In genomic region chr2:97023893-97024182, GRCh38 we compare ENCODE assay signal across 15 cellular contexts. TPM values are rescaled to one million over a fixed set of nuclear protein-coding genes. Genes with fewer than 3 reads are reported as not detected.
DNase-seq lines count a peak whose midpoint lies in the region; ATAC-seq, FAIRE-seq and TF ChIP-seq lines count a peak whose summit lies in the region.
"Not testable (repeated sequence)": the region's sequence is repeated elsewhere in the genome, so short reads cannot be mapped to it uniquely, and the experiment has no call there.
"Had no signal": no experiment of that assay in that cellular context is flagged by ENCODE, and none has a peak within 500 bp of the region (broad histone marks: within the 10 kb centered on the region; RNA-seq: fewer than 3 reads in every experiment).

No MANE protein-coding gene starts in this region.

- H3K27me3 Mint-ChIP-seq in T-helper 2 cell treated with Interferon-gamma antibody and Interleukin-4, amounts not matched to agents 5 μg/mL and 100 μg/mL, for 36 hours (ENCODE audit: low read depth); activated CD4-positive, alpha-beta memory T cell treated with anti-CD3 and anti-CD28 coated beads, Interleukin-2, amount 10 ng/mL, durations not matched to agents 7 days and 5 days; activated T-cell treated with anti-CD3 and anti-CD28 coated beads, Interleukin-2, amount 50 U/mL, for 72 hours (ENCODE audit: low read depth); activated naive CD8-positive, alpha-beta T cell treated with anti-CD3 and anti-CD28 coated beads, Interleukin-2, amount 50 U/mL, for 24 hours: not testable (repeated sequence)
- peaks cover 20 to 36% of the 10 kb centered on the region in 2 donors for H3K27me3 Mint-ChIP-seq in natural killer cell treated with Interleukin-12 subunit alpha and Interleukin-12 subunit beta and Interleukin-15 and Interleukin-18, amount 100 ng/mL, for 72 hours

- POLR2A ChIA-PET in activated CD4-positive, alpha-beta memory T cell treated with anti-CD3 and anti-CD28 coated beads, Interleukin-2, amount 10 ng/mL, durations not matched to agents 7 days and 5 days (lab: Charles Lee): interaction anchor here (0.9 kb wide), 1 partner anchor 13 kb away, joined by 3 read pairs; no protein-coding TSS in a partner anchor

- H3K36me3 ChIP-seq in bronchial epithelial cell (ENCODE audit: control insufficient read depth, insufficient read depth, low read length): not testable (repeated sequence)

- not testable (repeated sequence) for H3K9me3 Mint-ChIP-seq in T-helper 2 cell treated with Interferon-gamma antibody and Interleukin-4, amounts not matched to agents 5 μg/mL and 100 μg/mL, for 36 hours; activated CD4-positive, alpha-beta memory T cell treated with anti-CD3 and anti-CD28 coated beads, Interleukin-2, amount 10 ng/mL, durations not matched to agents 7 days and 5 days; activated T-cell treated with anti-CD3 and anti-CD28 coated beads, Interleukin-2, amount 50 U/mL, for 72 hours; activated naive CD8-positive, alpha-beta T cell treated with anti-CD3 and anti-CD28 coated beads, Interleukin-2, amount 50 U/mL, for 24 hours; natural killer cell treated with Interleukin-12 subunit alpha and Interleukin-12 subunit beta and Interleukin-15 and Interleukin-18, amount 100 ng/mL, for 72 hours

- DNase-seq in T-helper 2 cell treated with Interferon-gamma antibody and Interleukin-4, amounts not matched to agents 5 μg/mL and 100 μg/mL, for 36 hours (ENCODE audit: low spot score): peak; percentile 28
- not testable (repeated sequence) for DNase-seq in activated CD4-positive, alpha-beta memory T cell treated with anti-CD3 and anti-CD28 coated beads, Interleukin-2, amount 10 ng/mL, durations not matched to agents 7 days and 5 days; activated T-cell treated with anti-CD3 and anti-CD28 coated beads, Interleukin-2, amount 50 U/mL, for 72 hours; activated naive CD8-positive, alpha-beta T cell treated with anti-CD3 and anti-CD28 coated beads, Interleukin-2, amount 50 U/mL, for 24 hours; natural killer cell treated with Interleukin-12 subunit alpha and Interleukin-12 subunit beta and Interleukin-15 and Interleukin-18, amount 100 ng/mL, for 72 hours (ENCODE audit: low spot score)
- DNase-seq in bronchial epithelial cell (ENCODE audit: low read depth) (peak; percentile 46), urothelium cell line (ENCODE audit: low spot score) (peak; percentile 9)

- CTCF ChIA-PET in activated CD4-positive, alpha-beta memory T cell treated with anti-CD3 and anti-CD28 coated beads, Interleukin-2, amount 10 ng/mL, durations not matched to agents 7 days and 5 days (lab: Charles Lee): not testable (repeated sequence)

- not testable (repeated sequence) for TF ChIP-seq CTCF in bronchial epithelial cell (IDR thresholded peaks at IDR 0.05; ENCODE audit: insufficient read depth, low read length, severe bottlenecking)

- H3K4me3 Mint-ChIP-seq in T-helper 2 cell treated with Interferon-gamma antibody and Interleukin-4, amounts not matched to agents 5 μg/mL and 100 μg/mL, for 36 hours; activated CD4-positive, alpha-beta memory T cell treated with anti-CD3 and anti-CD28 coated beads, Interleukin-2, amount 10 ng/mL, durations not matched to agents 7 days and 5 days; activated T-cell treated with anti-CD3 and anti-CD28 coated beads, Interleukin-2, amount 50 U/mL, for 72 hours; activated naive CD8-positive, alpha-beta T cell treated with anti-CD3 and anti-CD28 coated beads, Interleukin-2, amount 50 U/mL, for 24 hours; natural killer cell treated with Interleukin-12 subunit alpha and Interleukin-12 subunit beta and Interleukin-15 and Interleukin-18, amount 100 ng/mL, for 72 hours: not testable (repeated sequence)

- H3K4me3 ChIP-seq in bronchial epithelial cell (ENCODE audit: low read depth, low read length): not testable (repeated sequence)

- not testable (repeated sequence) for H3K36me3 Mint-ChIP-seq in T-helper 2 cell treated with Interferon-gamma antibody and Interleukin-4, amounts not matched to agents 5 μg/mL and 100 μg/mL, for 36 hours (ENCODE audit: low read depth); activated CD4-positive, alpha-beta memory T cell treated with anti-CD3 and anti-CD28 coated beads, Interleukin-2, amount 10 ng/mL, durations not matched to agents 7 days and 5 days (ENCODE audit: low read depth); activated T-cell treated with anti-CD3 and anti-CD28 coated beads, Interleukin-2, amount 50 U/mL, for 72 hours (ENCODE audit: insufficient read depth in 2 of 2); activated naive CD8-positive, alpha-beta T cell treated with anti-CD3 and anti-CD28 coated beads, Interleukin-2, amount 50 U/mL, for 24 hours (ENCODE audit: low read depth); natural killer cell treated with Interleukin-12 subunit alpha and Interleukin-12 subunit beta and Interleukin-15 and Interleukin-18, amount 100 ng/mL, for 72 hours

- H3K27me3 ChIP-seq in bronchial epithelial cell (ENCODE audit: control insufficient read depth, insufficient read depth, low read length): not testable (repeated sequence)

- peaks cover 26% of the 10 kb centered on the region for H3K4me1 Mint-ChIP-seq in T-helper 2 cell treated with Interferon-gamma antibody and Interleukin-4, amounts not matched to agents 5 μg/mL and 100 μg/mL, for 36 hours (ENCODE audit: low read depth)
- peaks cover 33% of the 10 kb centered on the region for H3K4me1 Mint-ChIP-seq in activated CD4-positive, alpha-beta memory T cell treated with anti-CD3 and anti-CD28 coated beads, Interleukin-2, amount 10 ng/mL, durations not matched to agents 7 days and 5 days
- H3K4me1 Mint-ChIP-seq in activated T-cell treated with anti-CD3 and anti-CD28 coated beads, Interleukin-2, amount 50 U/mL, for 72 hours (ENCODE audit: low read depth): peaks cover 17% of the 10 kb centered on the region
- peaks cover 15% of the 10 kb centered on the region for H3K4me1 Mint-ChIP-seq in activated naive CD8-positive, alpha-beta T cell treated with anti-CD3 and anti-CD28 coated beads, Interleukin-2, amount 50 U/mL, for 24 hours
- H3K4me1 Mint-ChIP-seq in natural killer cell treated with Interleukin-12 subunit alpha and Interleukin-12 subunit beta and Interleukin-15 and Interleukin-18, amount 100 ng/mL, for 72 hours (ENCODE audit: low read depth in 2 of 2): peaks cover 6 to 10% of the 10 kb centered on the region in 2 donors

- peak; percentile 80 to 86 for ATAC-seq in activated T-cell treated with anti-CD3 and anti-CD28 coated beads, Interleukin-2, amount 50 U/mL, for 72 hours (replicated peaks in 1 of 2)
- peak; percentile 93 for ATAC-seq in activated naive CD8-positive, alpha-beta T cell treated with anti-CD3 and anti-CD28 coated beads, Interleukin-2, amount 50 U/mL, for 24 hours
- peak; percentile 45 to 68 for ATAC-seq in natural killer cell treated with Interleukin-12 subunit alpha and Interleukin-12 subunit beta and Interleukin-15 and Interleukin-18, amount 100 ng/mL, for 72 hours

- H3K27ac Mint-ChIP-seq in T-helper 2 cell treated with Interferon-gamma antibody and Interleukin-4, amounts not matched to agents 5 μg/mL and 100 μg/mL, for 36 hours: peak overlapping the region; percentile 76
- H3K27ac Mint-ChIP-seq in activated CD4-positive, alpha-beta memory T cell treated with anti-CD3 and anti-CD28 coated beads, Interleukin-2, amount 10 ng/mL, durations not matched to agents 7 days and 5 days: peak overlapping the region; percentile 77
- H3K27ac Mint-ChIP-seq in activated T-cell treated with anti-CD3 and anti-CD28 coated beads, Interleukin-2, amount 50 U/mL, for 72 hours: peak overlapping the region; percentile 64
- H3K27ac Mint-ChIP-seq in activated naive CD8-positive, alpha-beta T cell treated with anti-CD3 and anti-CD28 coated beads, Interleukin-2, amount 50 U/mL, for 24 hours: peak overlapping the region; percentile 40
- peak overlapping the region; percentile 36 to 62 for H3K27ac Mint-ChIP-seq in natural killer cell treated with Interleukin-12 subunit alpha and Interleukin-12 subunit beta and Interleukin-15 and Interleukin-18, amount 100 ng/mL, for 72 hours

- not testable (repeated sequence) for FAIRE-seq in bronchial epithelial cell (lab: Jason Lieb, UNC); urothelium cell line (lab: Jason Lieb, UNC)

RNA-seq across cellular contexts. Expression of gene FAM178B, which starts 37.5 kb away (rescaled TPM):
- total RNA-seq in activated CD4-positive, alpha-beta memory T cell treated with anti-CD3 and anti-CD28 coated beads, Interleukin-2, amount 10 ng/mL, durations not matched to agents 7 days and 5 days: under 1 TPM; 0.48 to 0.65 TPM
- total RNA-seq in activated T-cell treated with anti-CD3 and anti-CD28 coated beads, Interleukin-2, amount 50 U/mL, for 72 hours: 1 to 10 TPM; 1.0 to 1.2 TPM
- not detected in 2 replicates for total RNA-seq in bronchial epithelial cell
- total RNA-seq in natural killer cell treated with Interleukin-12 subunit alpha and Interleukin-12 subunit beta and Interleukin-15 and Interleukin-18, amount 100 ng/mL, for 72 hours: not detected
- total RNA-seq: B cell, Calu3, Daoy, G401, GM12878, H4, HFFc6, HT1080 had no signal
